ENCODE assay signal across 10 cellular contexts in the genomic region with DNA sequence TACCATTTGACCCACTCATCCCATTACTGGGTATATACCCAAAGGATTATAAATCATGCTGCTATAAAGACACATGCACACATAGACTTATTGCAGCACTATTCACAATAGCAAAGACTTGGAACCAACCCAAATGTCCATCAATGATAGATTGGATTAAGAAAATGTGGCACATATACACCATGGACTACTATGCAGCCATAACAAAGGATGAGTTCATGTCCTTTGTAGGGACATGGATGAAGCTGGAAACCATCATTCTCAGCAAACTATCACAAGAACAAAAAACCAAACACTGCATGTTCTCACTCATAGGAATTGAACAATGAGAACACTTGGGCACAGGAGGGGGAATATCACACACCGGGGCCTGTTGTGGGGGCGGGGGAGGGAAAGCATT. TPM values are rescaled to one million over a fixed set of nuclear protein-coding genes. Genes with fewer than 3 reads are reported as not detected.
"Had no signal": no experiment of that assay in that cellular context is flagged by ENCODE, and none has a peak within 500 bp of the region (broad histone marks: within the 10 kb centered on the region; RNA-seq: fewer than 3 reads in every experiment).

No MANE protein-coding gene starts in this region.

RNA-seq across cellular contexts. Expression of gene SLC17A8, which starts 14.0 kb away (rescaled TPM):
- total RNA-seq: OCI-LY7, PC-3, PC-9, Right ventricle myocardium inferior, Right ventricle myocardium superior, RPMI7951, SJCRH30, SJSA1, T-cell had no signal
- polyA plus RNA-seq: SK-N-SH had no signal
